ENCODE assay signal across 19 cellular contexts in the genomic region with DNA sequence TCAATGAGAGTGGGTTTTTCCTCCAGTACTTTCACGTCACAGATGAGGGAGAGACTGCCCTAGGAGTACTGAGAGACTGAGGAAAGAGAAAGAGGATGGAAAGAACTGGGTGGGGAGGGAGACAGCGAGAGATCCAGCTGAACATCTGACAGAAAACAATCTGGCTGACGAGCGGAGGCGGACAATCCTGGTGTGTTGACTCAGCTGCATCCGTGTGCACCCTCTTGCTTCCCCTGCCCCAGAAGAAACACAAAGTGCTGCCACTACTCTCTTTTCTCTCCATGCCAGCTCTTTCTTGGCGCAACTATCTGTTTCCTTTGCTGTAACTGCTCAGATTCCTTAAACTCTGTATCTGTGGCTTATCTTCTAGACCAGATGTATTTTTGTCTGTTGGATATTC. TPM values are rescaled to one million over a fixed set of nuclear protein-coding genes. Genes with fewer than 3 reads are reported as not detected.
DNase-seq lines count a peak whose midpoint lies in the region; ATAC-seq, FAIRE-seq and TF ChIP-seq lines count a peak whose summit lies in the region.
"Had no signal": no experiment of that assay in that cellular context is flagged by ENCODE, and none has a peak within 500 bp of the region (broad histone marks: within the 10 kb centered on the region; RNA-seq: fewer than 3 reads in every experiment).

No MANE protein-coding gene starts in this region.

- H3K9me3 ChIP-seq in HepG2 (ENCODE audit: low read length) (peaks cover 7% of the 10 kb centered on the region), right lobe of liver (peaks cover 0 to 6% (median 0%) of the 10 kb centered on the region in 4 donors), aorta (ENCODE audit: control insufficient read depth, low read length) (no peaks in the 10 kb centered on the region), heart right ventricle (peaks cover 0 to 23% (median 5%) of the 10 kb centered on the region in 11 donors)

- H3K4me1 ChIP-seq in HepG2 (ENCODE audit: insufficient read depth, low read length) = peaks cover under 1% of the 10 kb centered on the region; the same call in 1 of the 2 replicates
- H3K4me1 ChIP-seq in right lobe of liver = peaks cover 0 to 1% (median 0%) of the 10 kb centered on the region in 4 donors
- no peaks in the 10 kb centered on the region for H3K4me1 ChIP-seq in aorta (ENCODE audit: control insufficient read depth in 1 of 2, insufficient read depth in 2 of 2, low read length in 2 of 2)
- H3K4me1 ChIP-seq in heart right ventricle = no peaks in the 10 kb centered on the region
- H3K4me1 ChIP-seq: left ventricle myocardium inferior, vagina had no signal

- H3K79me2 ChIP-seq in HepG2 (ENCODE audit: insufficient read depth, low read length) = no peaks in the 10 kb centered on the region

- WGBS in HepG2 (ENCODE audit: low lambda C conversion rate) = 39% methylated on average over 7 of the region's 7 CpGs
- WGBS in right lobe of liver (ENCODE audit: insufficient coverage, low coverage, low lambda C conversion rate, missing lambda C conversion rate) = 87% methylated on average over 3 of the region's 7 CpGs
- WGBS in aorta, 2 donors = 65 to 72% methylated on average over 7 of the region's 7 CpGs
- 74 to 76% methylated on average over 7 of the region's 7 CpGs for WGBS in heart right ventricle, 2 donors

- CTCF ChIA-PET in HepG2 (lab: Yijun Ruan, JAX; ENCODE audit: low intra/inter-chr PET ratio, low total read pairs) = no interaction called here

- H3K9ac ChIP-seq in HepG2 (ENCODE audit: insufficient read depth, low read depth, low read length) = no peak overlapping the region
- H3K9ac ChIP-seq: BLaER1 had no signal

- H3K27ac ChIP-seq in HepG2 (ENCODE audit: extremely low read length, insufficient read depth, low read length) = no peak overlapping the region
- no peak overlapping the region for H3K27ac ChIP-seq in right lobe of liver
- no peak overlapping the region for H3K27ac ChIP-seq in aorta (ENCODE audit: low read depth in 1 of 2, low read length in 2 of 2)
- no peak overlapping the region for H3K27ac ChIP-seq in heart right ventricle
- H3K27ac ChIP-seq: BLaER1, left ventricle myocardium inferior, RWPE1, vagina had no signal

- intact Hi-C loops in HepG2 (cut with micrococcal nuclease; ENCODE audit: unreplicated experiment) (no loop called here), right lobe of liver (cut with DNase I) (no loop called here), aorta (cut with DNase I) (no loop called here), heart right ventricle (cut with DNase I) (no loop called here)

- in situ Hi-C loops in HepG2 (cut with HindIII; ENCODE audit: extremely low pct_ligation_motif_present, low pct_unique_long_range_greater_than_20kb) = no loop called here

- POLR2A ChIA-PET in HepG2 (lab: Yijun Ruan, JAX) = no interaction called here

- H3K27me3 ChIP-seq in HepG2 (ENCODE audit: control insufficient read depth in 1 of 2, insufficient read depth in 2 of 2, low read length in 2 of 2) = peaks cover 0 to 11% of the 10 kb centered on the region in 2 experiments; a peak in 2 of 5 replicates
- H3K27me3 ChIP-seq in right lobe of liver = no peaks in the 10 kb centered on the region
- H3K27me3 ChIP-seq in aorta (ENCODE audit: control insufficient read depth in 1 of 2, insufficient read depth in 2 of 2, low read length in 1 of 2) = no peaks in the 10 kb centered on the region
- H3K27me3 ChIP-seq in heart right ventricle = peaks cover 0 to 15% (median 0%) of the 10 kb centered on the region in 7 donors
- H3K27me3 ChIP-seq: BLaER1, vagina had no signal

- H3K36me3 ChIP-seq in HepG2 (replicated peaks in 1 of 2; ENCODE audit: control insufficient read depth in 1 of 2, insufficient read depth in 2 of 2, low read length in 2 of 2) (no peaks in the 10 kb centered on the region), right lobe of liver (no peaks in the 10 kb centered on the region), aorta (ENCODE audit: control insufficient read depth in 1 of 2, insufficient read depth in 2 of 2, low read length in 1 of 2) (no peaks in the 10 kb centered on the region), heart right ventricle (no peaks in the 10 kb centered on the region)
- H3K36me3 ChIP-seq: BLaER1, vagina had no signal

- no peaks in the 10 kb centered on the region for H4K20me1 ChIP-seq in HepG2 (ENCODE audit: insufficient read depth, low read length)
- H4K20me1 ChIP-seq: BLaER1 had no signal

- ATAC-seq in HepG2 (no peak), right lobe of liver (no peak), aorta (ENCODE audit: low FRiP score) (peak; percentile 19), heart right ventricle (no peak), GM19467 (IDR thresholded peaks at IDR 0.05; ENCODE audit: unreplicated experiment) (no peak)
- ATAC-seq: effector memory CD8-positive, alpha-beta T cell had no signal

- TF ChIP-seq EP300 in HepG2 (IDR thresholded peaks at IDR 0.05; ENCODE audit: low read depth in 2 of 2, low read length in 2 of 2) (no peak), HepG2 (CRISPR knock-in tag; IDR thresholded peaks at IDR 0.05; ENCODE audit: borderline replicate concordance) (no peak)

- TF ChIP-seq RAD21 in HepG2 (CRISPR knock-in tag; IDR thresholded peaks at IDR 0.05) = no peak

- TF ChIP-seq CTCF in HepG2 (CRISPR knock-in tag; IDR thresholded peaks at IDR 0.05) (no peak), right lobe of liver (IDR thresholded peaks at IDR 0.05) (no peak), heart right ventricle (IDR thresholded peaks at IDR 0.05) (no peak)

- H3K4me3 ChIP-seq in HepG2 (replicated peaks in 1 of 3; ENCODE audit: insufficient read depth in 1 of 3, low read depth in 2 of 3, low read length in 3 of 3) = no peak overlapping the region
- H3K4me3 ChIP-seq in right lobe of liver = no peak overlapping the region
- no peak overlapping the region for H3K4me3 ChIP-seq in aorta (ENCODE audit: low read length in 2 of 2)
- H3K4me3 ChIP-seq in heart right ventricle = no peak overlapping the region
- H3K4me3 ChIP-seq: BLaER1, left ventricle myocardium inferior, vagina had no signal

- no TSS peak for BruUV-seq in HepG2 (replicated peaks; lab: Mats Ljungman, UMichigan)

- no peak for TF ChIP-seq POLR2A in HepG2 (IDR thresholded peaks at IDR 0.05; ENCODE audit: insufficient read depth in 1 of 2, low read depth in 2 of 2, low read length in 2 of 2)
- TF ChIP-seq POLR2A in right lobe of liver (IDR thresholded peaks at IDR 0.05) = no peak

- no peak overlapping the region for H2AFZ ChIP-seq in HepG2 (ENCODE audit: low read length)

- FAIRE-seq in HepG2 (lab: Jason Lieb, UNC) = no peak
- FAIRE-seq: G401.6 had no signal

- H3K4me2 ChIP-seq in HepG2 (ENCODE audit: low read depth, low read length) = no peak overlapping the region
- H3K4me2 ChIP-seq: BLaER1 had no signal

- DNase-seq in HepG2 (ENCODE audit: low spot score) (no peak), right lobe of liver (no peak), NCI-H748 treated with DMSO at 0.1 percent for 48 hours (lab: John Stamatoyannopoulos, UW) (peak; percentile 86), dermis blood vessel endothelial cell (peak; percentile 90), aorta (no peak), NCI-H1105 (lab: John Stamatoyannopoulos, UW) (no peak), heart right ventricle (no peak)
- DNase-seq: activated CD4-positive, alpha-beta T cell treated with anti-CD3 and anti-CD28 coated beads, Interleukin-2, amount 10 ng/mL, durations not matched to agents 24 days and 14 days; effector memory CD8-positive, alpha-beta T cell; KBM-7; left ventricle myocardium inferior; NCI-H2227 treated with DMSO at 0.1 percent for 48 hours; substantia nigra had no signal

TF ChIP-seq in HepG2, 621 proteins besides CTCF, POLR2A, EP300 and RAD21 (continues in another document):
- no peak for TF ChIP-seq TCF7L2 (IDR thresholded peaks at IDR 0.05; ENCODE audit: low read depth, low read length)

RNA-seq across cellular contexts. Expression of a gene that starts 7.5 kb away (rescaled TPM):
- 0.91 TPM in 2 replicates for total RNA-seq in HepG2 (2016; rRNA removed; fragmentation: Illumina TruSeq; extraction: Trizol)
- 0.09 TPM in 1 of 2 replicates, not detected in the other for total RNA-seq in HepG2 (2016; cell fraction: cytosol; rRNA removed; fragmentation: Illumina TruSeq; extraction: Trizol; ENCODE audit: low read depth)
- total RNA-seq in HepG2 (2016; cell fraction: insoluble cytoplasmic fraction; rRNA removed; fragmentation: Illumina TruSeq; extraction: Trizol) = 0.54 and 0.63 TPM in 2 replicates
- 0.24 and 0.53 TPM in 2 replicates for total RNA-seq in HepG2 (2016; cell fraction: membrane; rRNA removed; fragmentation: Illumina TruSeq; extraction: Trizol)
- 0.53 and 0.56 TPM in 2 replicates for total RNA-seq in HepG2 (2016; cell fraction: nucleus; rRNA removed; fragmentation: Illumina TruSeq; extraction: Trizol)
- polyA plus RNA-seq in HepG2 (2011; rRNA removed) = 0.78 and 0.93 TPM in 2 replicates
- 0.19 and 0.24 TPM in 2 replicates for polyA plus RNA-seq in HepG2 (2011; cell fraction: cytosol; rRNA removed)
- 2.5 and 2.8 TPM in 2 replicates for polyA plus RNA-seq in HepG2 (2011; cell fraction: nucleus; rRNA removed)
- 0.65 and 1.2 TPM in 2 replicates for polyA plus RNA-seq in HepG2 (2012)
- 0.03 and 0.10 TPM in 2 replicates for polyA plus RNA-seq in HepG2 (2016; cell fraction: cytosol; fragmentation: Illumina TruSeq; extraction: Trizol; ENCODE audit: low read depth)
- polyA plus RNA-seq in HepG2 (2016; cell fraction: insoluble cytoplasmic fraction; fragmentation: Illumina TruSeq; extraction: Trizol; ENCODE audit: low read depth) = 0.47 and 0.78 TPM in 2 replicates
- 0.13 and 0.31 TPM in 2 replicates for polyA plus RNA-seq in HepG2 (2016; cell fraction: membrane; fragmentation: Illumina TruSeq; extraction: Trizol; ENCODE audit: low read depth)
- polyA plus RNA-seq in HepG2 (2016; cell fraction: nucleus; fragmentation: Illumina TruSeq; extraction: Trizol; ENCODE audit: insufficient read depth, low read depth) = 0.53 and 0.68 TPM in 2 replicates
- 3.3 and 5.8 TPM in 2 replicates for polyA minus RNA-seq in HepG2 (2011; rRNA and poly(A)+ RNA removed; ENCODE audit: low replicate concordance)
- polyA minus RNA-seq in HepG2 (2011; cell fraction: cytosol; rRNA and poly(A)+ RNA removed) = 0.20 and 0.88 TPM in 2 replicates
- 10.7 and 12.4 TPM in 2 replicates for polyA minus RNA-seq in HepG2 (2011; cell fraction: nucleus; rRNA and poly(A)+ RNA removed)
- total RNA-seq in right lobe of liver = 10 to 100 TPM in 4 of 6 experiments, 1 to 10 TPM in 2; 9.5 to 18.4 (median 14.7) TPM
- 30.5 TPM in 2 replicates for total RNA-seq in dermis blood vessel endothelial cell
- total RNA-seq in aorta = 10 to 100 TPM in 1 of 2 donors, 1 to 10 TPM in 1; 6.7 to 22.8 TPM
- 1 to 10 TPM in 1 of 2 donors, under 1 TPM in 1; 0.46 to 1.0 TPM for polyA plus RNA-seq in aorta
- total RNA-seq in heart right ventricle = 10 to 100 TPM in 3 of 10 donors, 1 to 10 TPM in 7; 6.0 to 11.2 (median 8.5) TPM
- 1 to 10 TPM; 1.2 to 5.2 TPM for polyA plus RNA-seq in heart right ventricle
- total RNA-seq: A172 had no signal

Comparison
In these comparisons a context has a peak if more than half of its experiments do, and no peak if none do; other contexts are left out.
1. DNase-seq: peak in NCI-H748 treated with DMSO at 0.1 percent for 48 hours (single experiment) and dermis blood vessel endothelial cell (single experiment); none in HepG2 (single experiment), right lobe of liver (0 of 3), aorta (0 of 2), NCI-H1105 (single experiment) and heart right ventricle (0 of 2).